Comparison of ENCODE assay signal across 22 cellular contexts in genomic region chr2:144625216-144626010, GRCh38.
"Had no signal": no experiment of that assay in that cellular context is flagged by ENCODE, and none has a peak within 500 bp of the region (broad histone marks: within the 10 kb centered on the region; RNA-seq: fewer than 3 reads in every experiment).

No MANE protein-coding gene starts in this region.

- H3K9me3 ChIP-seq: ovary, testis had no signal

- H3K27me3 ChIP-seq: cardiac muscle cell, ovary, stomach, testis had no signal

- H3K27ac ChIP-seq: cardiac muscle cell, epithelial cell of prostate, ovary, stomach, testis had no signal

- ATAC-seq: activated CD8-positive, alpha-beta memory T cell treated with anti-CD3 and anti-CD28 coated beads, Interleukin-2, amount 10 ng/mL, durations not matched to agents 7 days and 5 days; effector memory CD8-positive, alpha-beta T cell; left lobe of liver; natural killer cell; sciatic nerve; stimulated activated effector memory CD8-positive, alpha-beta T cell treated with anti-CD3 and anti-CD28 coated beads, Interleukin-12 subunit alpha, Interleukin-12 subunit beta, amount 100 ng/mL, for 72 hours had no signal

- DNase-seq: activated CD4-positive, alpha-beta memory T cell treated with anti-CD3 and anti-CD28 coated beads, Interleukin-2, amount 10 ng/mL, durations not matched to agents 7 days and 5 days; activated CD4-positive, alpha-beta T cell treated with anti-CD3 and anti-CD28 coated beads for 48 hours; activated CD4-positive, CD25-positive, alpha-beta regulatory T cell; activated CD8-positive, alpha-beta memory T cell treated with anti-CD3 and anti-CD28 coated beads, Interleukin-2, amount 10 ng/mL, durations not matched to agents 7 days and 5 days; activated naive CD4-positive, alpha-beta T cell; activated naive CD8-positive, alpha-beta T cell treated with anti-CD3 and anti-CD28 coated beads for 36 hours; amniotic stem cell; effector memory CD8-positive, alpha-beta T cell; hypothalamus; islet precursor cell; natural killer cell; ovary; stimulated activated CD4-positive, alpha-beta T cell treated with anti-CD3 and anti-CD28 coated beads, Interleukin-4, amount 100 ng/mL, for 24 hours; stomach; T-helper 1 cell; T-helper 9 cell; testis had no signal

- H3K4me1 ChIP-seq: stomach, testis had no signal

- H3K36me3 ChIP-seq: cardiac muscle cell, ovary, stomach had no signal

- H3K4me3 ChIP-seq: cardiac muscle cell, ovary, stomach, testis had no signal
